ENCODE assay signal across 1 cellular context in genomic region chr7:129438839-129439640, GRCh38.
TF ChIP-seq lines count a peak whose summit lies in the region.

No MANE protein-coding gene starts in this region.

TF ChIP-seq in K562, 482 proteins besides CTCF, POLR2A, EP300 and RAD21 (continued from another document and continues in another):
- TF ChIP-seq, protein P1, sequence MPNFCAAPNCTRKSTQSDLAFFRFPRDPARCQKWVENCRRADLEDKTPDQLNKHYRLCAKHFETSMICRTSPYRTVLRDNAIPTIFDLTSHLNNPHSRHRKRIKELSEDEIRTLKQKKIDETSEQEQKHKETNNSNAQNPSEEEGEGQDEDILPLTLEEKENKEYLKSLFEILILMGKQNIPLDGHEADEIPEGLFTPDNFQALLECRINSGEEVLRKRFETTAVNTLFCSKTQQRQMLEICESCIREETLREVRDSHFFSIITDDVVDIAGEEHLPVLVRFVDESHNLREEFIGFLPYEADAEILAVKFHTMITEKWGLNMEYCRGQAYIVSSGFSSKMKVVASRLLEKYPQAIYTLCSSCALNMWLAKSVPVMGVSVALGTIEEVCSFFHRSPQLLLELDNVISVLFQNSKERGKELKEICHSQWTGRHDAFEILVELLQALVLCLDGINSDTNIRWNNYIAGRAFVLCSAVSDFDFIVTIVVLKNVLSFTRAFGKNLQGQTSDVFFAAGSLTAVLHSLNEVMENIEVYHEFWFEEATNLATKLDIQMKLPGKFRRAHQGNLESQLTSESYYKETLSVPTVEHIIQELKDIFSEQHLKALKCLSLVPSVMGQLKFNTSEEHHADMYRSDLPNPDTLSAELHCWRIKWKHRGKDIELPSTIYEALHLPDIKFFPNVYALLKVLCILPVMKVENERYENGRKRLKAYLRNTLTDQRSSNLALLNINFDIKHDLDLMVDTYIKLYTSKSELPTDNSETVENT (CRISPR knock-in tag; IDR thresholded peaks at IDR 0.05) = no peak
- no peak for TF ChIP-seq RBM25 (IDR thresholded peaks at IDR 0.05; ENCODE audit: low read depth, low read length, severe bottlenecking)
- TF ChIP-seq HMG20A (CRISPR knock-in tag; conservative IDR thresholded peaks at IDR 0.05) = 0 out of 2 replicates have a peak, but pooled peaks have one; percentile 9
- TF ChIP-seq ZNF655 (CRISPR knock-in tag; IDR thresholded peaks at IDR 0.05) = no peak
- TF ChIP-seq ZNF79 (CRISPR knock-in tag; IDR thresholded peaks at IDR 0.05; ENCODE audit: low read depth) = no peak; the same call in 1 of the 2 replicates
- TF ChIP-seq, protein P2, sequence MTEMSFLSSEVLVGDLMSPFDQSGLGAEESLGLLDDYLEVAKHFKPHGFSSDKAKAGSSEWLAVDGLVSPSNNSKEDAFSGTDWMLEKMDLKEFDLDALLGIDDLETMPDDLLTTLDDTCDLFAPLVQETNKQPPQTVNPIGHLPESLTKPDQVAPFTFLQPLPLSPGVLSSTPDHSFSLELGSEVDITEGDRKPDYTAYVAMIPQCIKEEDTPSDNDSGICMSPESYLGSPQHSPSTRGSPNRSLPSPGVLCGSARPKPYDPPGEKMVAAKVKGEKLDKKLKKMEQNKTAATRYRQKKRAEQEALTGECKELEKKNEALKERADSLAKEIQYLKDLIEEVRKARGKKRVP (CRISPR knock-in tag; IDR thresholded peaks at IDR 0.05) = peak; percentile 70
- TF ChIP-seq NFIC (IDR thresholded peaks at IDR 0.05) = peak; percentile 71
- peak; percentile 85; the same call in 1 of the 2 replicates for TF ChIP-seq CC2D1A (IDR thresholded peaks at IDR 0.05)
- TF ChIP-seq ZNF212 (CRISPR knock-in tag; IDR thresholded peaks at IDR 0.05) = no peak
- no peak for TF ChIP-seq DNMT1 (IDR thresholded peaks at IDR 0.05)
- no peak for TF ChIP-seq ARID2 (IDR thresholded peaks at IDR 0.05)
- no peak for TF ChIP-seq ZNF699 (CRISPR knock-in tag; IDR thresholded peaks at IDR 0.05; ENCODE audit: insufficient replicate concordance)
- TF ChIP-seq ZNF12 (CRISPR knock-in tag; IDR thresholded peaks at IDR 0.05) = no peak
- TF ChIP-seq HNRNPL (IDR thresholded peaks at IDR 0.05; ENCODE audit: low read depth, low read length) = no peak
- TF ChIP-seq, protein P3, sequence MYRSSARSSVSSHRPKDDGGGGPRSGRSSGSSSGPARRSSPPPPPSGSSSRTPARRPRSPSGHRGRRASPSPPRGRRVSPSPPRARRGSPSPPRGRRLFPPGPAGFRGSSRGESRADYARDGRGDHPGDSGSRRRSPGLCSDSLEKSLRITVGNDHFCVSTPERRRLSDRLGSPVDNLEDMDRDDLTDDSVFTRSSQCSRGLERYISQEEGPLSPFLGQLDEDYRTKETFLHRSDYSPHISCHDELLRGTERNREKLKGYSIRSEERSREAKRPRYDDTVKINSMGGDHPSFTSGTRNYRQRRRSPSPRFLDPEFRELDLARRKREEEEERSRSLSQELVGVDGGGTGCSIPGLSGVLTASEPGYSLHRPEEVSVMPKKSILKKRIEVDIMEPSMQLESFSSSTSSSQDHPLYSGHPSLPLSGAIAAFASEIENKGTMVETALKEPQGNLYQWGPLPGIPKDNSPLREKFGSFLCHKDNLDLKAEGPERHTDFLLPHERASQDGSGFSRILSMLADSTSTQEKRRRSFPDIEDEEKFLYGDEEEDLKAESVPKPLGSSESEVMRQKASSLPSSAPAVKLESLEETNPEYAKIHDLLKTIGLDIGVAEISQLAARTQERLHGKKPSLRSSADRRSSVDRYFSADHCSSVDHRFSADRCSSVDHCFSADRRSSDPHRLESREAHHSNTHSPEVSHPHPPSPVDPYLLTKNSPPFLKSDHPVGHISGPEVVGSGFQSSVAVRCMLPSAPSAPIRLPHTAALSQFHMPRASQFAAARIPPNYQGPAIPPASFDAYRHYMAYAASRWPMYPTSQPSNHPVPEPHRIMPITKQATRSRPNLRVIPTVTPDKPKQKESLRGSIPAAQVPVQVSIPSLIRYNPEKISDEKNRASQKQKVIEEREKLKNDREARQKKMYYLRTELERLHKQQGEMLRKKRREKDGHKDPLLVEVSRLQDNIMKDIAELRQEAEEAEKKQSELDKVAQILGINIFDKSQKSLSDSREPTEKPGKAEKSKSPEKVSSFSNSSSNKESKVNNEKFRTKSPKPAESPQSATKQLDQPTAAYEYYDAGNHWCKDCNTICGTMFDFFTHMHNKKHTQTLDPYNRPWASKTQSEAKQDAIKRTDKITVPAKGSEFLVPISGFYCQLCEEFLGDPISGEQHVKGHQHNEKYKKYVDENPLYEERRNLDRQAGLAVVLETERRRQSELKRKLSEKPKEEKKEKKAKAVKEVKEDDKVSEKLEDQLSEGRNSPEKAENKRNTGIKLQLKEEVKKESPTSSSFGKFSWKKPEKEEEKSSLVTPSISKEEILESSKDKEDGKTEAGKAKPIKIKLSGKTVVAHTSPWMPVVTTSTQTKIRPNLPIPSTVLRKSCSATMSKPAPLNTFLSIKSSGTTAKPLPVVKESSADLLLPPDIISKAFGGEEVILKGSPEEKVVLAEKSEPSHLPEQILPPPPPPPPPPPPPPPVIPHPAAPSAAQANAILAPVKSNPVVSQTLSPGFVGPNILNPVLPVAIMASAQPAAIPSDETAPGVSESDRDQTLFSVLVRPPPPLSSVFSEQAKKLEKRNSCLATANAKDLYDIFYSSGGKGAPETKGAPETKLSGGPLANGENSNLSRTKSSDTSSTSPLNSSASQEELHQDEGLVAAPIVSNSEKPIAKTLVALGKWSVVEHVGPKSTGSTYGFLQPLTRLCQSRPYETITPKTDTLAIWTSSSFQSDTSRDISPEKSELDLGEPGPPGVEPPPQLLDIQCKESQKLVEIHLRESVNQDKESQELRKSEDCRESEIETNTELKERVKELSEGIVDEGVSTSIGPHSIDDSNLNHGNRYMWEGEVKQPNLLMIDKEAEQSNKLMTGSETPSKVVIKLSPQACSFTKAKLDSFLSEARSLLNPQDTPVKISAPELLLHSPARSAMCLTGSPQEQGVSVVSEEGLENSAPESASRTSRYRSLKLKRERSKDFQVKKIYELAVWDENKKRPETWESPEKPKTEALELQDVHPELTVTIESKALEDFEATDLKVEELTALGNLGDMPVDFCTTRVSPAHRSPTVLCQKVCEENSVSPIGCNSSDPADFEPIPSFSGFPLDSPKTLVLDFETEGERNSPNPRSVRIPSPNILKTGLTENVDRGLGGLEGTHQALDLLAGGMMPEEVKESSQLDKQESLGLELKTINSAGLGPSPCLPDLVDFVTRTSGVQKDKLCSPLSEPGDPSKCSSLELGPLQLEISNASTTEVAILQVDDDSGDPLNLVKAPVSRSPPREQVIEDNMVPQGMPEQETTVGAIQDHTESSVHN (IDR thresholded peaks at IDR 0.05; ENCODE audit: borderline replicate concordance in 1 of 2, low read depth in 1 of 2) = no peak; a peak in 2 of 4 replicates
- no peak for TF ChIP-seq CBX1 (IDR thresholded peaks at IDR 0.05; ENCODE audit: low read depth)
- TF ChIP-seq, protein P4, sequence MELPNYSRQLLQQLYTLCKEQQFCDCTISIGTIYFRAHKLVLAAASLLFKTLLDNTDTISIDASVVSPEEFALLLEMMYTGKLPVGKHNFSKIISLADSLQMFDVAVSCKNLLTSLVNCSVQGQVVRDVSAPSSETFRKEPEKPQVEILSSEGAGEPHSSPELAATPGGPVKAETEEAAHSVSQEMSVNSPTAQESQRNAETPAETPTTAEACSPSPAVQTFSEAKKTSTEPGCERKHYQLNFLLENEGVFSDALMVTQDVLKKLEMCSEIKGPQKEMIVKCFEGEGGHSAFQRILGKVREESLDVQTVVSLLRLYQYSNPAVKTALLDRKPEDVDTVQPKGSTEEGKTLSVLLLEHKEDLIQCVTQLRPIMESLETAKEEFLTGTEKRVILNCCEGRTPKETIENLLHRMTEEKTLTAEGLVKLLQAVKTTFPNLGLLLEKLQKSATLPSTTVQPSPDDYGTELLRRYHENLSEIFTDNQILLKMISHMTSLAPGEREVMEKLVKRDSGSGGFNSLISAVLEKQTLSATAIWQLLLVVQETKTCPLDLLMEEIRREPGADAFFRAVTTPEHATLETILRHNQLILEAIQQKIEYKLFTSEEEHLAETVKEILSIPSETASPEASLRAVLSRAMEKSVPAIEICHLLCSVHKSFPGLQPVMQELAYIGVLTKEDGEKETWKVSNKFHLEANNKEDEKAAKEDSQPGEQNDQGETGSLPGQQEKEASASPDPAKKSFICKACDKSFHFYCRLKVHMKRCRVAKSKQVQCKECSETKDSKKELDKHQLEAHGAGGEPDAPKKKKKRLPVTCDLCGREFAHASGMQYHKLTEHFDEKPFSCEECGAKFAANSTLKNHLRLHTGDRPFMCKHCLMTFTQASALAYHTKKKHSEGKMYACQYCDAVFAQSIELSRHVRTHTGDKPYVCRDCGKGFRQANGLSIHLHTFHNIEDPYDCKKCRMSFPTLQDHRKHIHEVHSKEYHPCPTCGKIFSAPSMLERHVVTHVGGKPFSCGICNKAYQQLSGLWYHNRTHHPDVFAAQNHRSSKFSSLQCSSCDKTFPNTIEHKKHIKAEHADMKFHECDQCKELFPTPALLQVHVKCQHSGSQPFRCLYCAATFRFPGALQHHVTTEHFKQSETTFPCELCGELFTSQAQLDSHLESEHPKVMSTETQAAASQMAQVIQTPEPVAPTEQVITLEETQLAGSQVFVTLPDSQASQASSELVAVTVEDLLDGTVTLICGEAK (IDR thresholded peaks at IDR 0.05) = 0 out of 2 replicates have a peak, but pooled peaks have one; percentile 31
- TF ChIP-seq, protein P4 (CRISPR knock-in tag; IDR thresholded peaks at IDR 0.05) = no peak
- TF ChIP-seq POLR2H (tag; IDR thresholded peaks at IDR 0.05; ENCODE audit: low read depth) = peak; percentile 81
- no peak for TF ChIP-seq HLTF (IDR thresholded peaks at IDR 0.05)
- peak; percentile 63; the same call in 1 of the 2 replicates for TF ChIP-seq CREB1 (IDR thresholded peaks at IDR 0.05)
- TF ChIP-seq CREB1 (CRISPR knock-in tag; IDR thresholded peaks at IDR 0.05) = no peak
- peak; percentile 32 for TF ChIP-seq TAF1 (IDR thresholded peaks at IDR 0.05; ENCODE audit: control insufficient read depth, extremely low read depth, insufficient read depth, low read length, severe bottlenecking)
- TF ChIP-seq IRF2 (CRISPR knock-in tag; IDR thresholded peaks at IDR 0.05) = no peak
- TF ChIP-seq TEAD1 (CRISPR knock-in tag; IDR thresholded peaks at IDR 0.05) = no peak; a peak in 1 of 4 replicates
- no peak for TF ChIP-seq KAT2B (IDR thresholded peaks at IDR 0.05; ENCODE audit: low read depth, low read length)
- peak; percentile 49; the same call in 1 of the 2 replicates for TF ChIP-seq ESRRA (IDR thresholded peaks at IDR 0.05; ENCODE audit: borderline replicate concordance, low read depth)
- 0 out of 2 replicates have a peak, but pooled peaks have one; percentile 63 for TF ChIP-seq GTF2E2 (tag; IDR thresholded peaks at IDR 0.05)
- TF ChIP-seq ARID3A (IDR thresholded peaks at IDR 0.05; ENCODE audit: borderline replicate concordance, low read depth, low read length) = peak; percentile 99
- TF ChIP-seq SOX6 (IDR thresholded peaks at IDR 0.05) = peak; percentile 90
- no peak for TF ChIP-seq ZC3H8 (IDR thresholded peaks at IDR 0.05)
- TF ChIP-seq, protein P5, sequence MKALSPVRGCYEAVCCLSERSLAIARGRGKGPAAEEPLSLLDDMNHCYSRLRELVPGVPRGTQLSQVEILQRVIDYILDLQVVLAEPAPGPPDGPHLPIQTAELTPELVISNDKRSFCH (CRISPR knock-in tag; IDR thresholded peaks at IDR 0.05) = no peak; the same call in 1 of the 2 replicates
- TF ChIP-seq, protein P5 (tag; IDR thresholded peaks at IDR 0.05) = peak; percentile 79; the same call in 1 of the 2 replicates
- TF ChIP-seq BCOR (IDR thresholded peaks at IDR 0.05) = peak; percentile 57; the same call in 1 of the 2 replicates
- TF ChIP-seq SUPT5H (IDR thresholded peaks at IDR 0.05) = peak; percentile 46; the same call in 1 of the 2 replicates
- peak; percentile 91 for TF ChIP-seq MTA2 (IDR thresholded peaks at IDR 0.05; ENCODE audit: low read depth)
- no peak for TF ChIP-seq ZNF408 (CRISPR knock-in tag; IDR thresholded peaks at IDR 0.05; ENCODE audit: low read depth)
